In the genomic region with DNA sequence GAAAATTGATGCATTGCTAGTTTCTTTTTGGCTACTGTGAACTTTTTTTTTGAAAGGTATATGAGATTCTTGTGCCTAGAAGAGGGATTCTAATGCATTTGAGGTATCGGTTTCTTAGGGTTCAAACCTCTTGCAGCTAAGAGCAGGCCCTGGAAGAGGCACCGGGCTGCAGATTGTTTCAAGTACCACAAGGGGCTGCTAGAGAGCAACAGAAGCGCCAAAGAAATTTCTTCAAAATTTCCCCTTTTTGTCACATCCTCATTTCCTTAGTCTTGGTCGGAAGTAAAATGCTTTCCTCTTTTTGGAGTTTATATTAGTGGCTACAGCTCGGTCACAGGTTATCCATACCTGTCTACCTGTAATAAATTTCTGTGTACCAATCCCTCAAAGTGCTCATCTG, we compare ENCODE assay signal across 9 cellular contexts.
DNase-seq lines count a peak whose midpoint lies in the region; ATAC-seq, FAIRE-seq and TF ChIP-seq lines count a peak whose summit lies in the region.
"Had no signal": no experiment of that assay in that cellular context is flagged by ENCODE, and none has a peak within 500 bp of the region (broad histone marks: within the 10 kb centered on the region; RNA-seq: fewer than 3 reads in every experiment).

No MANE protein-coding gene starts in this region.

- no peak overlapping the region for H3K4me3 ChIP-seq in upper lobe of right lung

- no peak overlapping the region for H3K27ac Mint-ChIP-seq in activated CD8-positive, alpha-beta T cell treated with anti-CD3 and anti-CD28 coated beads for 36 hours

- peaks cover 5% of the 10 kb centered on the region for H3K27me3 Mint-ChIP-seq in activated CD8-positive, alpha-beta T cell treated with anti-CD3 and anti-CD28 coated beads for 36 hours

- POLR2A ChIA-PET in activated CD8-positive, alpha-beta T cell treated with anti-CD3 and anti-CD28 coated beads for 36 hours (lab: Charles Lee) = interaction anchor here (0.7 kb wide), 1 partner anchor 14 kb away, joined by 4 read pairs; no protein-coding TSS in a partner anchor

- no peak overlapping the region for H3K27ac ChIP-seq in upper lobe of right lung

- ATAC-seq in activated CD8-positive, alpha-beta T cell treated with anti-CD3 and anti-CD28 coated beads for 36 hours = peak; percentile 60
- ATAC-seq in upper lobe of right lung (peak; percentile 72), GM21717 (IDR thresholded peaks at IDR 0.05; ENCODE audit: unreplicated experiment) (no peak)

- no peaks in the 10 kb centered on the region for H3K27me3 ChIP-seq in upper lobe of right lung

- no peaks in the 10 kb centered on the region for H3K36me3 Mint-ChIP-seq in activated CD8-positive, alpha-beta T cell treated with anti-CD3 and anti-CD28 coated beads for 36 hours (ENCODE audit: low read depth)

- DNase-seq in AG20443 (ENCODE audit: low spot score) (peak; percentile 78), GM12892 (ENCODE audit: insufficient read length) (no peak), LoVo (ENCODE audit: low spot score) (peak; percentile 32), inferior parietal cortex (ENCODE audit: extremely low spot score) (peak; percentile 49), upper lobe of right lung (no peak), NCI-H1694 (lab: John Stamatoyannopoulos, UW) (no peak)
- peak; percentile 31 for DNase-seq in activated CD8-positive, alpha-beta T cell treated with anti-CD3 and anti-CD28 coated beads for 36 hours

- CTCF ChIA-PET in activated CD8-positive, alpha-beta T cell treated with anti-CD3 and anti-CD28 coated beads for 36 hours (lab: Charles Lee) = interaction anchor here (0.7 to 2.7 kb wide), 20 partner anchors 10 to 1003 kb away, joined by 3 to 18 read pairs (median 3); a partner anchor contains a TSS

- peak; percentile 86 for TF ChIP-seq CTCF in activated CD8-positive, alpha-beta T cell treated with anti-CD3 and anti-CD28 coated beads for 36 hours (IDR thresholded peaks at IDR 0.05)
- peak; percentile 81 for TF ChIP-seq CTCF in upper lobe of right lung (IDR thresholded peaks at IDR 0.05)

- peaks cover 10% of the 10 kb centered on the region for H3K4me1 Mint-ChIP-seq in activated CD8-positive, alpha-beta T cell treated with anti-CD3 and anti-CD28 coated beads for 36 hours (ENCODE audit: low read depth)

- TF ChIP-seq POLR2A in GM12892 (IDR thresholded peaks at IDR 0.05; ENCODE audit: low read depth, low read length) = no peak

- intact Hi-C loops in activated CD8-positive, alpha-beta T cell treated with anti-CD3 and anti-CD28 coated beads for 36 hours (cut with micrococcal nuclease) = no loop called here
- intact Hi-C loops in upper lobe of right lung (cut with DNase I) = no loop called here

- no peaks in the 10 kb centered on the region for H3K36me3 ChIP-seq in upper lobe of right lung

- H3K4me3 Mint-ChIP-seq in activated CD8-positive, alpha-beta T cell treated with anti-CD3 and anti-CD28 coated beads for 36 hours = no peak overlapping the region

- H3K9me3 ChIP-seq in upper lobe of right lung = no peaks in the 10 kb centered on the region

- no peaks in the 10 kb centered on the region for H3K4me1 ChIP-seq in upper lobe of right lung

- FAIRE-seq in GM12892 (lab: Jason Lieb, UNC) = peak; percentile 36
- FAIRE-seq: islet of Langerhans had no signal

- no peaks in the 10 kb centered on the region for H3K9me3 Mint-ChIP-seq in activated CD8-positive, alpha-beta T cell treated with anti-CD3 and anti-CD28 coated beads for 36 hours

Comparison
In these comparisons a context has a peak if more than half of its experiments do, and no peak if none do; other contexts are left out.
1. DNase-seq: peak in AG20443 (single experiment), LoVo (single experiment), activated CD8-positive, alpha-beta T cell treated with anti-CD3 and anti-CD28 coated beads for 36 hours (single experiment) and inferior parietal cortex (single experiment); none in GM12892 (single experiment), upper lobe of right lung (single experiment) and NCI-H1694 (single experiment).